Comparison of ENCODE assay signal across 1 cellular context in the genomic region with DNA sequence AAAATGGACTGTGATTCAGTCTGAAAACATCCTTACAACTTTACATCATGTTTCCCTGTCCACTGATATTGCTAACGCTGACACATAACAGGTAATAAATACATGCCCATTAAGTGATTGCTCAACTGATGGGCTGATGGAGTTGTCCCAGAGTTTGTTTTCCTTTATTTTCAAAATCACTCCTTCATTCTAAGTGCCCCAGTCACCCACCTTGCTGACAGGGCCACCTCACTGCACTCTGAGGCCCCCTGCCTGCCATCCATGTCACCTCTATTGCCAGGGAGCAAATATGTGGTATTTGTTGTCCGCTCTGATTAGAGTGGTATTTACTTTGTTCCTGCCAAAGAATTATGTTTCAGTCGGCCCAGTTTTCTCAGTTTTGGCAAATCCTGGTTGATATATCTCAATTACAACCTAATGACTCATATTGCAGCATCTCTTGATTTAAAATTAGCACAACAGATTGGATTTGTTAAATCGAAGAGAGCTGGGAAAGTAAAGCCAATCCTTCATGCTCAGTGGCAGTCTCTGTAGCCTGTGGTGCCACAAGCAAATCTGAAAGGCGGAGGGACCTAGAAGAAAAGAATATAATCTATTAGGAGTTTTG.
TF ChIP-seq lines count a peak whose summit lies in the region.

No MANE protein-coding gene starts in this region.

TF ChIP-seq in SK-N-SH, 30 proteins besides CTCF, POLR2A, EP300 and RAD21 (continued from another document):
- TF ChIP-seq, protein P1, sequence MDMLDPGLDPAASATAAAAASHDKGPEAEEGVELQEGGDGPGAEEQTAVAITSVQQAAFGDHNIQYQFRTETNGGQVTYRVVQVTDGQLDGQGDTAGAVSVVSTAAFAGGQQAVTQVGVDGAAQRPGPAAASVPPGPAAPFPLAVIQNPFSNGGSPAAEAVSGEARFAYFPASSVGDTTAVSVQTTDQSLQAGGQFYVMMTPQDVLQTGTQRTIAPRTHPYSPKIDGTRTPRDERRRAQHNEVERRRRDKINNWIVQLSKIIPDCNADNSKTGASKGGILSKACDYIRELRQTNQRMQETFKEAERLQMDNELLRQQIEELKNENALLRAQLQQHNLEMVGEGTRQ (IDR thresholded peaks at IDR 0.05; ENCODE audit: borderline replicate concordance, low read depth, low read length), result no peak
- TF ChIP-seq, protein P2, sequence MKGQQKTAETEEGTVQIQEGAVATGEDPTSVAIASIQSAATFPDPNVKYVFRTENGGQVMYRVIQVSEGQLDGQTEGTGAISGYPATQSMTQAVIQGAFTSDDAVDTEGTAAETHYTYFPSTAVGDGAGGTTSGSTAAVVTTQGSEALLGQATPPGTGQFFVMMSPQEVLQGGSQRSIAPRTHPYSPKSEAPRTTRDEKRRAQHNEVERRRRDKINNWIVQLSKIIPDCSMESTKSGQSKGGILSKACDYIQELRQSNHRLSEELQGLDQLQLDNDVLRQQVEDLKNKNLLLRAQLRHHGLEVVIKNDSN (IDR thresholded peaks at IDR 0.05; ENCODE audit: borderline replicate concordance, low read depth), result no peak
- TF ChIP-seq, protein P3, sequence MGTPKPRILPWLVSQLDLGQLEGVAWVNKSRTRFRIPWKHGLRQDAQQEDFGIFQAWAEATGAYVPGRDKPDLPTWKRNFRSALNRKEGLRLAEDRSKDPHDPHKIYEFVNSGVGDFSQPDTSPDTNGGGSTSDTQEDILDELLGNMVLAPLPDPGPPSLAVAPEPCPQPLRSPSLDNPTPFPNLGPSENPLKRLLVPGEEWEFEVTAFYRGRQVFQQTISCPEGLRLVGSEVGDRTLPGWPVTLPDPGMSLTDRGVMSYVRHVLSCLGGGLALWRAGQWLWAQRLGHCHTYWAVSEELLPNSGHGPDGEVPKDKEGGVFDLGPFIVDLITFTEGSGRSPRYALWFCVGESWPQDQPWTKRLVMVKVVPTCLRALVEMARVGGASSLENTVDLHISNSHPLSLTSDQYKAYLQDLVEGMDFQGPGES (IDR thresholded peaks at IDR 0.05; ENCODE audit: low read depth, low read length), result no peak
- TF ChIP-seq RFX5 (IDR thresholded peaks at IDR 0.05; ENCODE audit: low read length), result no peak
- TF ChIP-seq SIN3A (IDR thresholded peaks at IDR 0.05; ENCODE audit: borderline replicate concordance, low read depth, low read length), result no peak
- no peak for TF ChIP-seq TAF1 (IDR thresholded peaks at IDR 0.05; ENCODE audit: borderline replicate concordance, low read depth, low read length)
- no peak for TF ChIP-seq FOXM1 (IDR thresholded peaks at IDR 0.05; ENCODE audit: low read depth)
- TF ChIP-seq SMC3 (IDR thresholded peaks at IDR 0.05; ENCODE audit: low read depth, low read length), result no peak
- TF ChIP-seq TEAD4 (IDR thresholded peaks at IDR 0.05; ENCODE audit: borderline replicate concordance, insufficient read depth), result no peak
- TF ChIP-seq MEF2A (IDR thresholded peaks at IDR 0.05; ENCODE audit: borderline replicate concordance, low read depth), result no peak
- peak; percentile 38; the same call in 1 of the 2 replicates for TF ChIP-seq FOSL2 (IDR thresholded peaks at IDR 0.05; ENCODE audit: borderline replicate concordance, low read depth)
